10 cellular contexts compared by ENCODE assay signal in genomic region chr16:66519482-66519881, GRCh38. TPM values are rescaled to one million over a fixed set of nuclear protein-coding genes. Genes with fewer than 3 reads are reported as not detected.
A peak's percentile ranks its signal among the peaks of the same experiment; 100 is the strongest.
DNase-seq lines count a peak whose midpoint lies in the region; ATAC-seq and TF ChIP-seq lines count a peak whose summit lies in the region.
"Had no signal": no experiment of that assay in that cellular context is flagged by ENCODE, and none has a peak within 500 bp of the region (broad histone marks: within the 10 kb centered on the region; RNA-seq: fewer than 3 reads in every experiment).

No MANE protein-coding gene starts in this region.

- no peak overlapping the region for H2AFZ ChIP-seq in mesenchymal stem cell (ENCODE audit: low read depth, low read length)

- peaks cover 94% of the 10 kb centered on the region for H3K4me1 Mint-ChIP-seq in activated T-cell treated with anti-CD3 and anti-CD28 coated beads, Interleukin-2, amount 50 U/mL, for 24 hours (ENCODE audit: low read depth)

- WGBS in mesenchymal stem cell: 96% methylated on average over 5 of the region's 5 CpGs

- no peak overlapping the region for H2BK15ac ChIP-seq in mesenchymal stem cell (ENCODE audit: low read depth, poor library complexity, severe bottlenecking)

- H3K36me3 Mint-ChIP-seq in activated T-cell treated with anti-CD3 and anti-CD28 coated beads, Interleukin-2, amount 50 U/mL, for 24 hours (ENCODE audit: low read depth): no peaks in the 10 kb centered on the region

- TF ChIP-seq CTCF in breast epithelium (IDR thresholded peaks at IDR 0.05) (no peak), thoracic aorta (IDR thresholded peaks at IDR 0.05) (no peak)

- peak overlapping the region in 1 of 2 experiments; percentile 76 for H3K18ac ChIP-seq in mesenchymal stem cell (ENCODE audit: low read depth in 1 of 2, low read length in 2 of 2)

- peak overlapping the region; percentile 65 for H4K91ac ChIP-seq in mesenchymal stem cell (ENCODE audit: low read length)

- no peak overlapping the region for H3K9ac ChIP-seq in mesenchymal stem cell (ENCODE audit: low read length)

- no peak overlapping the region for H2BK120ac ChIP-seq in mesenchymal stem cell (ENCODE audit: low read depth, low read length)

- H3K27me3 Mint-ChIP-seq in activated T-cell treated with anti-CD3 and anti-CD28 coated beads, Interleukin-2, amount 50 U/mL, for 24 hours: no peaks in the 10 kb centered on the region

- no peak overlapping the region for H3K23ac ChIP-seq in mesenchymal stem cell (ENCODE audit: low read length in 2 of 2)

- H3K9me3 ChIP-seq in breast epithelium (no peaks in the 10 kb centered on the region), mesenchymal stem cell (ENCODE audit: control insufficient read depth, low read length) (no peaks in the 10 kb centered on the region), thoracic aorta (no peaks in the 10 kb centered on the region)

- H3K79me1 ChIP-seq in mesenchymal stem cell (replicated peaks; ENCODE audit: low read length, poor library complexity, severe bottlenecking): peaks cover 15% of the 10 kb centered on the region

- H2BK12ac ChIP-seq in mesenchymal stem cell (ENCODE audit: low read length in 2 of 2): peak overlapping the region; percentile 20 to 84

- H3K27ac Mint-ChIP-seq in activated T-cell treated with anti-CD3 and anti-CD28 coated beads, Interleukin-2, amount 50 U/mL, for 24 hours: peak overlapping the region; percentile 26
- H3K27ac Mint-ChIP-seq: activated T-cell treated with anti-CD3 and anti-CD28 coated beads, Interleukin-2, amount 50 U/mL, for 72 hours had no signal

- H2BK5ac ChIP-seq in mesenchymal stem cell (ENCODE audit: low read depth, low read length, poor library complexity, severe bottlenecking): no peak overlapping the region

- H3K4me3 ChIP-seq in breast epithelium (no peak overlapping the region), mesenchymal stem cell (ENCODE audit: insufficient read depth in 1 of 2, low read depth in 1 of 2, low read length in 2 of 2) (no peak overlapping the region), thoracic aorta (no peak overlapping the region)

- H3K4me1 ChIP-seq in breast epithelium (peaks cover 20 to 30% of the 10 kb centered on the region in 2 donors), mesenchymal stem cell (ENCODE audit: control insufficient read depth, insufficient read depth, low read depth, low read length) (peaks cover 43% of the 10 kb centered on the region), thoracic aorta (ENCODE audit: control insufficient read depth in 1 of 2, low read depth in 2 of 2) (peaks cover 44 to 82% of the 10 kb centered on the region in 2 donors)

- H3K27ac ChIP-seq in breast epithelium (peak overlapping the region; percentile 76 to 80), mesenchymal stem cell (ENCODE audit: low read length, poor library complexity, severe bottlenecking) (no peak overlapping the region), thoracic aorta (peak overlapping the region; percentile 51 to 76)

- no peak for DNase-seq in activated T-cell treated with anti-CD3 and anti-CD28 coated beads, Interleukin-2, amount 50 U/mL, for 24 hours
- no peak for DNase-seq in activated T-cell treated with anti-CD3 and anti-CD28 coated beads, Interleukin-2, amount 50 U/mL, for 48 hours
- DNase-seq in breast epithelium (ENCODE audit: low spot score in 2 of 2) (no peak), mesenchymal stem cell (no peak), thoracic aorta (ENCODE audit: low spot score) (no peak), NCI-H526 treated with DMSO at 0.1 percent for 48 hours (lab: John Stamatoyannopoulos, UW) (no peak), NOMO-1 treated with DMSO at 0.1 percent for 48 hours (lab: John Stamatoyannopoulos, UW; ENCODE audit: unreplicated experiment) (no peak)
- DNase-seq: activated T-cell treated with anti-CD3 and anti-CD28 coated beads, Interleukin-2, amount 50 U/mL, for 72 hours; stimulated activated CD4-positive, alpha-beta T cell treated with anti-CD3 and anti-CD28 coated beads, Interleukin-4, amount 100 ng/mL, for 4 hours had no signal

- H3K4me3 Mint-ChIP-seq in activated T-cell treated with anti-CD3 and anti-CD28 coated beads, Interleukin-2, amount 50 U/mL, for 24 hours: no peak overlapping the region

- H3K27me3 ChIP-seq in breast epithelium: no peaks in the 10 kb centered on the region
- H3K27me3 ChIP-seq in mesenchymal stem cell (ENCODE audit: control insufficient read depth in 1 of 2, insufficient read depth in 1 of 2, low read length in 2 of 2): no peaks in the 10 kb centered on the region
- H3K27me3 ChIP-seq in thoracic aorta (replicated peaks; ENCODE audit: insufficient read depth): no peaks in the 10 kb centered on the region

- no peak overlapping the region for H4K8ac ChIP-seq in mesenchymal stem cell (ENCODE audit: low read length)

- peak overlapping the region; percentile 51 for H2AK5ac ChIP-seq in mesenchymal stem cell (ENCODE audit: low read length, severe bottlenecking)

- no peaks in the 10 kb centered on the region for H3K9me3 Mint-ChIP-seq in activated T-cell treated with anti-CD3 and anti-CD28 coated beads, Interleukin-2, amount 50 U/mL, for 24 hours
- H3K9me3 Mint-ChIP-seq: activated T-cell treated with anti-CD3 and anti-CD28 coated beads, Interleukin-2, amount 50 U/mL, for 72 hours had no signal

- H3K4ac ChIP-seq in mesenchymal stem cell (ENCODE audit: low read depth in 1 of 2, low read length in 2 of 2): no peak overlapping the region

- intact Hi-C loops in breast epithelium (cut with DNase I; ENCODE audit: low total_unique reads): no loop called here

- no peak overlapping the region for H3K14ac ChIP-seq in mesenchymal stem cell (ENCODE audit: low read length in 2 of 2)

- no peak for TF ChIP-seq POLR2A in breast epithelium (IDR thresholded peaks at IDR 0.05)

- H3K36me3 ChIP-seq in breast epithelium (no peaks in the 10 kb centered on the region), mesenchymal stem cell (ENCODE audit: control insufficient read depth in 1 of 2, insufficient read depth in 2 of 2, low read depth in 1 of 2, low read length in 2 of 2) (peaks cover 27 to 30% of the 10 kb centered on the region in 2 experiments), thoracic aorta (no peaks in the 10 kb centered on the region)

- no peak overlapping the region for H3K4me2 ChIP-seq in mesenchymal stem cell (ENCODE audit: low read length, poor library complexity, severe bottlenecking)

- ATAC-seq in thoracic aorta (ENCODE audit: insufficient number of reproducible peaks, low FRiP score, low read depth): no peak
- no peak for ATAC-seq in GM21447 (IDR thresholded peaks at IDR 0.05; ENCODE audit: unreplicated experiment)
- ATAC-seq: activated T-cell treated with anti-CD3 and anti-CD28 coated beads, Interleukin-2, amount 50 U/mL, for 72 hours had no signal

RNA-seq across cellular contexts. Expression of gene TK2, which starts 30.4 kb away (rescaled TPM):
- 10 to 100 TPM; 33.1 to 98.4 (median 40.4) TPM for total RNA-seq in breast epithelium
- 12.5 TPM for polyA plus RNA-seq in mesenchymal stem cell (2013, experiment 1 of 2)
- 12.8 TPM for polyA plus RNA-seq in mesenchymal stem cell (2013, experiment 2 of 2)
- 10 to 100 TPM; 41.7 to 55.5 TPM for total RNA-seq in thoracic aorta

RNA-seq across cellular contexts. Expression of gene CKLF, which starts 32.9 kb away (rescaled TPM):
- total RNA-seq in breast epithelium (10 to 100 TPM; 36.6 to 62.6 (median 44.9) TPM), thoracic aorta (10 to 100 TPM; 23.4 to 39.8 TPM)
- polyA plus RNA-seq in mesenchymal stem cell (2013, experiment 1 of 2): 47.1 TPM
- polyA plus RNA-seq in mesenchymal stem cell (2013, experiment 2 of 2): 49.9 TPM

RNA-seq across cellular contexts. Expression of gene CMTM1, which starts 46.8 kb away (rescaled TPM):
- total RNA-seq in breast epithelium (1 to 10 TPM; 1.6 to 2.9 (median 1.9) TPM), thoracic aorta (1 to 10 TPM in 1 of 2 donors, under 1 TPM in 1; 0.81 to 7.5 TPM)
- 1.8 TPM for polyA plus RNA-seq in mesenchymal stem cell (2013, experiment 1 of 2)
- 1.5 TPM for polyA plus RNA-seq in mesenchymal stem cell (2013, experiment 2 of 2)

RNA-seq across cellular contexts. Expression of gene CMTM2, which starts 59.8 kb away (rescaled TPM):
- total RNA-seq in breast epithelium (not detected), thoracic aorta (1 to 10 TPM in 1 of 2 donors, not detected in 1; 1.7 TPM)
- not detected for polyA plus RNA-seq in mesenchymal stem cell (2013, experiment 1 of 2)
- polyA plus RNA-seq in mesenchymal stem cell (2013, experiment 2 of 2): not detected
